Comparison of ENCODE assay signal across 24 cellular contexts in genomic region chr10:70557876-70558275, GRCh38. TPM values are rescaled to one million over a fixed set of nuclear protein-coding genes. Genes with fewer than 3 reads are reported as not detected.
DNase-seq lines count a peak whose midpoint lies in the region; ATAC-seq and TF ChIP-seq lines count a peak whose summit lies in the region.
"Had no signal": no experiment of that assay in that cellular context is flagged by ENCODE, and none has a peak within 500 bp of the region (broad histone marks: within the 10 kb centered on the region; RNA-seq: fewer than 3 reads in every experiment).

No MANE protein-coding gene starts in this region.

- POLR2A ChIA-PET in WTC11 (lab: Charles Lee), result no interaction called here
- POLR2A ChIA-PET in activated CD4-positive, alpha-beta T cell treated with anti-CD3 and anti-CD28 coated beads for 36 hours (lab: Charles Lee), result no interaction called here

- intact Hi-C loops in activated CD4-positive, alpha-beta T cell treated with anti-CD3 and anti-CD28 coated beads for 36 hours (cut with DNase I, micrococcal nuclease), result loop anchor here (2.0 kb wide), 4 partner anchors 21 to 201 kb away; no protein-coding TSS in a partner anchor

- H3K4me3 Mint-ChIP-seq in stimulated activated naive CD8-positive, alpha-beta T cell treated with anti-CD3 and anti-CD28 coated beads, Interleukin-15, Interleukin-2, amounts not matched to agents 100 ng/mL and 50 ng/mL, for 24 hours, result no peak overlapping the region
- H3K4me3 Mint-ChIP-seq in stimulated activated naive CD8-positive, alpha-beta T cell treated with anti-CD3 and anti-CD28 coated beads, Interleukin-15, amount 100 ng/mL, for 72 hours, result no peak overlapping the region
- no peak overlapping the region for H3K4me3 Mint-ChIP-seq in WTC11
- peak overlapping the region; percentile 44 for H3K4me3 Mint-ChIP-seq in nephron progenitor cell
- no peak overlapping the region for H3K4me3 Mint-ChIP-seq in activated CD4-positive, alpha-beta T cell treated with anti-CD3 and anti-CD28 coated beads for 36 hours
- H3K4me3 Mint-ChIP-seq: H9 had no signal

- H3K4me1 Mint-ChIP-seq in stimulated activated naive CD8-positive, alpha-beta T cell treated with anti-CD3 and anti-CD28 coated beads, Interleukin-15, Interleukin-2, amounts not matched to agents 100 ng/mL and 50 ng/mL, for 24 hours (ENCODE audit: low read depth), result peaks cover 37% of the 10 kb centered on the region
- peaks cover 35% of the 10 kb centered on the region for H3K4me1 Mint-ChIP-seq in stimulated activated naive CD8-positive, alpha-beta T cell treated with anti-CD3 and anti-CD28 coated beads, Interleukin-15, amount 100 ng/mL, for 72 hours
- peaks cover 21% of the 10 kb centered on the region for H3K4me1 Mint-ChIP-seq in WTC11
- peaks cover 56% of the 10 kb centered on the region for H3K4me1 Mint-ChIP-seq in nephron progenitor cell
- H3K4me1 Mint-ChIP-seq in activated CD4-positive, alpha-beta T cell treated with anti-CD3 and anti-CD28 coated beads for 36 hours, result peaks cover 12% of the 10 kb centered on the region

- TF ChIP-seq CTCF in WTC11 (IDR thresholded peaks at IDR 0.05) (no peak), nephron progenitor cell (IDR thresholded peaks at IDR 0.05) (no peak)

- no peak for DNase-seq in stimulated activated naive CD8-positive, alpha-beta T cell treated with anti-CD3 and anti-CD28 coated beads, Interleukin-15, amount 100 ng/mL, for 72 hours
- DNase-seq in WTC11 (ENCODE audit: low spot score) (no peak), nephron progenitor cell (no peak), NCI-H524 treated with DMSO at 0.1 percent for 48 hours (lab: John Stamatoyannopoulos, UW) (no peak), NCI-H446 treated with DMSO at 0.1 percent for 48 hours (lab: John Stamatoyannopoulos, UW) (no peak)
- no peak for DNase-seq in activated CD4-positive, alpha-beta T cell treated with anti-CD3 and anti-CD28 coated beads for 36 hours
- DNase-seq: AML-193, COR-L47, DMS 273 treated with DMSO at 0.1 percent for 48 hours, DND-41, H9, MM.1S, NCI-H1092, NCI-H1436 treated with DMSO at 0.1 percent for 48 hours, NCI-H2029, NCI-H2171 treated with DMSO at 0.1 percent for 48 hours, NCI-H446, OCI-M1, SHP77, SK-N-SH had no signal

- H3K27ac Mint-ChIP-seq in stimulated activated naive CD8-positive, alpha-beta T cell treated with anti-CD3 and anti-CD28 coated beads, Interleukin-15, Interleukin-2, amounts not matched to agents 100 ng/mL and 50 ng/mL, for 24 hours, result peak overlapping the region; percentile 71
- no peak overlapping the region for H3K27ac Mint-ChIP-seq in stimulated activated naive CD8-positive, alpha-beta T cell treated with anti-CD3 and anti-CD28 coated beads, Interleukin-15, amount 100 ng/mL, for 72 hours
- H3K27ac Mint-ChIP-seq in WTC11, result peak overlapping the region; percentile 60; the same call in 1 of the 2 replicates
- no peak overlapping the region for H3K27ac Mint-ChIP-seq in nephron progenitor cell
- H3K27ac Mint-ChIP-seq in activated CD4-positive, alpha-beta T cell treated with anti-CD3 and anti-CD28 coated beads for 36 hours, result no peak overlapping the region

- H3K9me3 Mint-ChIP-seq in stimulated activated naive CD8-positive, alpha-beta T cell treated with anti-CD3 and anti-CD28 coated beads, Interleukin-15, Interleukin-2, amounts not matched to agents 100 ng/mL and 50 ng/mL, for 24 hours, result no peaks in the 10 kb centered on the region
- H3K9me3 Mint-ChIP-seq in stimulated activated naive CD8-positive, alpha-beta T cell treated with anti-CD3 and anti-CD28 coated beads, Interleukin-15, amount 100 ng/mL, for 72 hours, result no peaks in the 10 kb centered on the region
- no peaks in the 10 kb centered on the region for H3K9me3 Mint-ChIP-seq in WTC11
- no peaks in the 10 kb centered on the region for H3K9me3 Mint-ChIP-seq in nephron progenitor cell
- H3K9me3 Mint-ChIP-seq in activated CD4-positive, alpha-beta T cell treated with anti-CD3 and anti-CD28 coated beads for 36 hours (ENCODE audit: low read depth), result no peaks in the 10 kb centered on the region
- H3K9me3 Mint-ChIP-seq: H9, IgD-negative memory B cell had no signal

- no peaks in the 10 kb centered on the region for H3K36me3 Mint-ChIP-seq in stimulated activated naive CD8-positive, alpha-beta T cell treated with anti-CD3 and anti-CD28 coated beads, Interleukin-15, Interleukin-2, amounts not matched to agents 100 ng/mL and 50 ng/mL, for 24 hours (ENCODE audit: low read depth)
- H3K36me3 Mint-ChIP-seq in WTC11, result peaks cover 7% of the 10 kb centered on the region
- H3K36me3 Mint-ChIP-seq in nephron progenitor cell (ENCODE audit: low read depth), result peaks cover 10% of the 10 kb centered on the region
- no peaks in the 10 kb centered on the region for H3K36me3 Mint-ChIP-seq in activated CD4-positive, alpha-beta T cell treated with anti-CD3 and anti-CD28 coated beads for 36 hours (ENCODE audit: low read depth)

- no peak for ATAC-seq in stimulated activated naive CD8-positive, alpha-beta T cell treated with anti-CD3 and anti-CD28 coated beads, Interleukin-15, amount 100 ng/mL, for 72 hours
- no peak for ATAC-seq in WTC11
- no peak for ATAC-seq in activated CD4-positive, alpha-beta T cell treated with anti-CD3 and anti-CD28 coated beads for 36 hours

- H3K27me3 Mint-ChIP-seq in stimulated activated naive CD8-positive, alpha-beta T cell treated with anti-CD3 and anti-CD28 coated beads, Interleukin-15, Interleukin-2, amounts not matched to agents 100 ng/mL and 50 ng/mL, for 24 hours, result no peaks in the 10 kb centered on the region
- H3K27me3 Mint-ChIP-seq in stimulated activated naive CD8-positive, alpha-beta T cell treated with anti-CD3 and anti-CD28 coated beads, Interleukin-15, amount 100 ng/mL, for 72 hours, result no peaks in the 10 kb centered on the region
- H3K27me3 Mint-ChIP-seq in WTC11 (ENCODE audit: low read depth), result no peaks in the 10 kb centered on the region
- H3K27me3 Mint-ChIP-seq in nephron progenitor cell (ENCODE audit: low read depth, poor library complexity), result peaks cover 13% of the 10 kb centered on the region
- no peaks in the 10 kb centered on the region for H3K27me3 Mint-ChIP-seq in activated CD4-positive, alpha-beta T cell treated with anti-CD3 and anti-CD28 coated beads for 36 hours
- H3K27me3 Mint-ChIP-seq: IgD-negative memory B cell had no signal

- CTCF ChIA-PET in WTC11 (lab: Charles Lee), result interaction anchor here (1.3 to 2.6 kb wide), 5 partner anchors 9 to 196 kb away, joined by 3 to 28 read pairs (median 8); no protein-coding TSS in a partner anchor
- CTCF ChIA-PET in activated CD4-positive, alpha-beta T cell treated with anti-CD3 and anti-CD28 coated beads for 36 hours (lab: Charles Lee), result interaction anchor here (0.8 to 3.2 kb wide), 2 partner anchors 45 to 201 kb away, joined by 3 to 15 read pairs; no protein-coding TSS in a partner anchor

TF ChIP-seq in WTC11, 78 proteins besides CTCF, POLR2A, EP300 and RAD21 (continues in another document):
- TF ChIP-seq CREB1 (CRISPR knock-in tag; IDR thresholded peaks at IDR 0.05) (no peak), NR2C2 (CRISPR knock-in tag; IDR thresholded peaks at IDR 0.05) (no peak), SMAD3 (CRISPR knock-in tag; IDR thresholded peaks at IDR 0.05; ENCODE audit: borderline replicate concordance) (no peak), ATF1 (CRISPR knock-in tag; IDR thresholded peaks at IDR 0.05) (no peak), SOX15 (CRISPR knock-in tag; IDR thresholded peaks at IDR 0.05) (no peak), ZNF416 (CRISPR knock-in tag; IDR thresholded peaks at IDR 0.05) (no peak), AR (CRISPR knock-in tag; IDR thresholded peaks at IDR 0.05) (no peak), ZNF425 (CRISPR knock-in tag; conservative IDR thresholded peaks at IDR 0.05) (no peak), PRRX2 (CRISPR knock-in tag; IDR thresholded peaks at IDR 0.05) (no peak), ZNF263 (CRISPR knock-in tag; IDR thresholded peaks at IDR 0.05; ENCODE audit: low read depth) (no peak)

RNA-seq across cellular contexts. Expression of gene PRF1, which starts 44.7 kb away (rescaled TPM):
- 0.11 to 0.18 TPM (median 0.16 TPM) in 3 replicates for total RNA-seq in WTC11 (2021)
- total RNA-seq in activated CD4-positive, alpha-beta T cell treated with anti-CD3 and anti-CD28 coated beads for 36 hours, result 10 to 100 TPM; 21.8 to 28.6 TPM
- total RNA-seq: G401, H9, LHCN-M2 had no signal

Comparison
In these comparisons a context has a peak if more than half of its experiments do, and no peak if none do; other contexts are left out.
1. H3K27ac Mint-ChIP-seq: peak in stimulated activated naive CD8-positive, alpha-beta T cell treated with anti-CD3 and anti-CD28 coated beads, Interleukin-15, Interleukin-2, amounts not matched to agents 100 ng/mL and 50 ng/mL, for 24 hours (single experiment) and WTC11 (single experiment); none in stimulated activated naive CD8-positive, alpha-beta T cell treated with anti-CD3 and anti-CD28 coated beads, Interleukin-15, amount 100 ng/mL, for 72 hours (0 of 2), nephron progenitor cell (single experiment) and activated CD4-positive, alpha-beta T cell treated with anti-CD3 and anti-CD28 coated beads for 36 hours (single experiment).
2. RNA of gene PRF1, which starts 44.7 kb away (total RNA-seq): 21.8 to 28.6 TPM in activated CD4-positive, alpha-beta T cell treated with anti-CD3 and anti-CD28 coated beads for 36 hours; 0.11 to 0.18 TPM in WTC11; every median in the first group is over 10 times any median in the second.